Comparison of ENCODE assay signal across 11 cellular contexts in genomic region chr7:130988443-130988842, GRCh38.
DNase-seq lines count a peak whose midpoint lies in the region; ATAC-seq and TF ChIP-seq lines count a peak whose summit lies in the region.
"Had no signal": no experiment of that assay in that cellular context is flagged by ENCODE, and none has a peak within 500 bp of the region (broad histone marks: within the 10 kb centered on the region; RNA-seq: fewer than 3 reads in every experiment).

No MANE protein-coding gene starts in this region.

- BruUV-seq in IMR-90 (replicated peaks; lab: Mats Ljungman, UMichigan), result no TSS peak

- peak overlapping the region; percentile 45 for H2AK9ac ChIP-seq in IMR-90 (replicated peaks; ENCODE audit: low read depth, low read length, poor library complexity)

- H2AFZ ChIP-seq in IMR-90 (replicated peaks; ENCODE audit: low read length, poor library complexity), result peak overlapping the region; percentile 52

- no peaks in the 10 kb centered on the region for H3K27me3 Mint-ChIP-seq in CD4-positive, CD25-positive, alpha-beta regulatory T cell
- no peaks in the 10 kb centered on the region for H3K27me3 Mint-ChIP-seq in brain
- no peaks in the 10 kb centered on the region for H3K27me3 Mint-ChIP-seq in naive thymus-derived CD4-positive, alpha-beta T cell

- 0 out of 2 replicates have a peak overlapping the region, but pooled peaks have one; percentile 25 for H3K14ac ChIP-seq in IMR-90 (replicated peaks; ENCODE audit: low read depth, low read length)

- peaks cover 43 to 92% (median 56%) of the 10 kb centered on the region in 4 donors for H3K4me1 Mint-ChIP-seq in CD4-positive, CD25-positive, alpha-beta regulatory T cell
- peaks cover 34% of the 10 kb centered on the region for H3K4me1 Mint-ChIP-seq in brain
- peaks cover 28 to 78% (median 48%) of the 10 kb centered on the region in 7 donors for H3K4me1 Mint-ChIP-seq in naive thymus-derived CD4-positive, alpha-beta T cell

- no peak overlapping the region; the same call in 1 of the 2 replicates for H3K4me2 ChIP-seq in IMR-90 (ENCODE audit: low read depth, low read length)

- H2BK15ac ChIP-seq in IMR-90 (ENCODE audit: low read depth, low read length), result 0 out of 3 replicates have a peak overlapping the region, but pooled peaks have one; percentile 9

- H3K79me1 ChIP-seq in IMR-90 (ENCODE audit: low read depth in 1 of 2, low read length in 2 of 2), result peaks cover 26 to 63% of the 10 kb centered on the region in 2 experiments

- no peak overlapping the region; the same call in 1 of the 2 replicates for H2BK20ac ChIP-seq in IMR-90 (ENCODE audit: low read depth, low read length)

- no peaks in the 10 kb centered on the region for H3K27me3 ChIP-seq in CD4-positive, CD25-positive, alpha-beta regulatory T cell (ENCODE audit: control insufficient read depth, insufficient read depth, low read length)
- H3K27me3 ChIP-seq in IMR-90 (ENCODE audit: control insufficient read depth, insufficient read depth, low read length), result no peaks in the 10 kb centered on the region
- H3K27me3 ChIP-seq in naive thymus-derived CD4-positive, alpha-beta T cell (ENCODE audit: control insufficient read depth in 2 of 2, insufficient read depth in 2 of 2, low read length in 2 of 2), result no peaks in the 10 kb centered on the region

- H3K4ac ChIP-seq in IMR-90 (ENCODE audit: low read depth, low read length), result peak overlapping the region; percentile 7; the same call in 1 of the 2 replicates

- H3K4me3 Mint-ChIP-seq in CD4-positive, CD25-positive, alpha-beta regulatory T cell, result peak overlapping the region; percentile 55 to 82 (median 66)
- H3K4me3 Mint-ChIP-seq in brain, result peak overlapping the region in 1 of 5 experiments; percentile 17
- peak overlapping the region; percentile 5 to 59 (median 32) for H3K4me3 Mint-ChIP-seq in naive thymus-derived CD4-positive, alpha-beta T cell

- peaks cover 93% of the 10 kb centered on the region for H3K4me1 ChIP-seq in CD4-positive, CD25-positive, alpha-beta regulatory T cell (ENCODE audit: control insufficient read depth, insufficient read depth, low read length, poor library complexity, severe bottlenecking)
- H3K4me1 ChIP-seq in IMR-90 (ENCODE audit: control insufficient read depth, insufficient read depth, low read length), result peaks cover 4% of the 10 kb centered on the region
- peaks cover 69 to 72% of the 10 kb centered on the region in 2 donors for H3K4me1 ChIP-seq in naive thymus-derived CD4-positive, alpha-beta T cell (ENCODE audit: control insufficient read depth in 2 of 2, insufficient read depth in 2 of 2, low read length in 2 of 2)

- peaks cover 17% of the 10 kb centered on the region for H3K9me1 ChIP-seq in IMR-90 (ENCODE audit: insufficient read depth, low read length)

- TF ChIP-seq POLR2A in IMR-90 (IDR thresholded peaks at IDR 0.05; ENCODE audit: low read depth, low read length), result no peak

- peak overlapping the region; percentile 0; the same call in 1 of the 2 replicates for H2BK120ac ChIP-seq in IMR-90 (ENCODE audit: low read depth, low read length)

- POLR2A ChIA-PET in IMR-90 (lab: Charles Lee; ENCODE audit: unreplicated experiment), result interaction anchor here (1.0 kb wide), 1 partner anchor 76 kb away, joined by 5 read pairs; no protein-coding TSS in a partner anchor
- POLR2A ChIA-PET in naive thymus-derived CD4-positive, alpha-beta T cell (lab: Charles Lee), result interaction anchor here (0.6 to 0.8 kb wide), 3 partner anchors 12 to 76 kb away, joined by 3 to 5 read pairs (median 3); no protein-coding TSS in a partner anchor

- peak in 2 of 3 donors; percentile 46 to 50 for DNase-seq in CD4-positive, CD25-positive, alpha-beta regulatory T cell
- DNase-seq in IMR-90 (peak; percentile 57), GM19238 (ENCODE audit: insufficient read length, low spot score) (no peak), Right ventricle myocardium superior (no peak)
- DNase-seq in naive thymus-derived CD4-positive, alpha-beta T cell, result peak in 5 of 9 donors; percentile 30 to 65 (median 52)
- DNase-seq: GDM1, NCI-H1930, occipital lobe had no signal

- H3K18ac ChIP-seq in IMR-90 (ENCODE audit: low read depth, low read length), result 0 out of 2 replicates have a peak overlapping the region, but pooled peaks have one; percentile 3

- H4K8ac ChIP-seq in IMR-90 (ENCODE audit: low read depth in 2 of 2, low read length in 2 of 2), result no peak overlapping the region

- peak overlapping the region; percentile 43 for H3K4me3 ChIP-seq in CD4-positive, CD25-positive, alpha-beta regulatory T cell (ENCODE audit: low read depth, low read length)
- H3K4me3 ChIP-seq in IMR-90 (ENCODE audit: insufficient read depth, low read depth, low read length), result no peak overlapping the region
- no peak overlapping the region for H3K4me3 ChIP-seq in naive thymus-derived CD4-positive, alpha-beta T cell (ENCODE audit: low read length)

- peaks cover 16% of the 10 kb centered on the region for H3K36me3 Mint-ChIP-seq in CD4-positive, CD25-positive, alpha-beta regulatory T cell
- no peaks in the 10 kb centered on the region for H3K36me3 Mint-ChIP-seq in brain
- H3K36me3 Mint-ChIP-seq in naive thymus-derived CD4-positive, alpha-beta T cell, result peaks cover 0 to 16% (median 0%) of the 10 kb centered on the region in 5 donors

- H3K9ac ChIP-seq in IMR-90 (ENCODE audit: low read depth, low read length), result no peak overlapping the region

- TF ChIP-seq RAD21 in IMR-90 (IDR thresholded peaks at IDR 0.05; ENCODE audit: low read length), result no peak

- H3K56ac ChIP-seq in IMR-90 (ENCODE audit: extremely low read depth, insufficient read depth, low read length), result no peak overlapping the region

- H3K9me3 Mint-ChIP-seq in CD4-positive, CD25-positive, alpha-beta regulatory T cell, result no peaks in the 10 kb centered on the region
- no peaks in the 10 kb centered on the region for H3K9me3 Mint-ChIP-seq in brain
- peaks cover 0 to 3% (median 0%) of the 10 kb centered on the region in 11 donors for H3K9me3 Mint-ChIP-seq in naive thymus-derived CD4-positive, alpha-beta T cell

- WGBS in IMR-90 (ENCODE audit: extremely low coverage in 2 of 2, insufficient read length in 1 of 2), 2 experiments, result no CpG with 5 or more reads among the region's 5 CpGs

- in situ Hi-C loops in IMR-90 (cut with MboI; ENCODE audit: low sequenced_read_pairs), result no loop called here

- dilution Hi-C loops in IMR-90 (cut with HindIII; ENCODE audit: low sequenced_read_pairs, unreplicated experiment), result no loop called here

- H3K9me3 ChIP-seq in CD4-positive, CD25-positive, alpha-beta regulatory T cell (ENCODE audit: control insufficient read depth in 2 of 2, low read length in 2 of 2), result no peaks in the 10 kb centered on the region
- no peaks in the 10 kb centered on the region for H3K9me3 ChIP-seq in IMR-90 (ENCODE audit: control insufficient read depth, insufficient read depth, low read length)
- no peaks in the 10 kb centered on the region for H3K9me3 ChIP-seq in naive thymus-derived CD4-positive, alpha-beta T cell (ENCODE audit: control insufficient read depth in 2 of 3, low read length in 3 of 3)

- peak overlapping the region; percentile 80 to 96 (median 91) for H3K27ac Mint-ChIP-seq in CD4-positive, CD25-positive, alpha-beta regulatory T cell
- H3K27ac Mint-ChIP-seq in brain, result peak overlapping the region; percentile 5 to 65 (median 23)
- peak overlapping the region in 7 of 9 donors; percentile 86 to 94 (median 91) for H3K27ac Mint-ChIP-seq in naive thymus-derived CD4-positive, alpha-beta T cell

- no peak overlapping the region for H4K91ac ChIP-seq in IMR-90 (ENCODE audit: insufficient read depth, low read depth, low read length)

- no peak overlapping the region for H4K5ac ChIP-seq in IMR-90 (ENCODE audit: low read depth, low read length)

- H3K23ac ChIP-seq in IMR-90 (ENCODE audit: low read depth, low read length), result peak overlapping the region; percentile 66; the same call in 1 of the 2 replicates

- intact Hi-C loops in IMR-90 (cut with micrococcal nuclease), result no loop called here
- intact Hi-C loops in naive thymus-derived CD4-positive, alpha-beta T cell (cut with micrococcal nuclease), result loop anchor here in 1 of 2 donors (1.0 kb wide), 1 partner anchor 9 kb away; no protein-coding TSS in a partner anchor
- intact Hi-C loops in Right ventricle myocardium superior (cut with DNase I), result no loop called here

- peak; percentile 9 to 42 for ATAC-seq in CD4-positive, CD25-positive, alpha-beta regulatory T cell (ENCODE audit: low read depth in 2 of 2)
- ATAC-seq in IMR-90 (ENCODE audit: low read depth) (peak; percentile 70), GM18517 (IDR thresholded peaks at IDR 0.05; ENCODE audit: unreplicated experiment) (no peak), esophagus mucosa (no peak), Right ventricle myocardium superior (ENCODE audit: poor library complexity) (no peak)
- ATAC-seq in naive thymus-derived CD4-positive, alpha-beta T cell, result peak; percentile 63

- peak overlapping the region; percentile 85 for H3K27ac ChIP-seq in CD4-positive, CD25-positive, alpha-beta regulatory T cell (ENCODE audit: insufficient read depth, low read length, poor library complexity, severe bottlenecking)
- no peak overlapping the region for H3K27ac ChIP-seq in IMR-90 (ENCODE audit: insufficient read depth, low read length)
- peak overlapping the region; percentile 65 for H3K27ac ChIP-seq in naive thymus-derived CD4-positive, alpha-beta T cell (ENCODE audit: low read depth, low read length)

- H2BK5ac ChIP-seq in IMR-90 (ENCODE audit: low read depth, low read length, poor library complexity, severe bottlenecking), result peak overlapping the region; percentile 34

- 0 out of 2 replicates have a peak overlapping the region, but pooled peaks have one; percentile 11 for H2AK5ac ChIP-seq in IMR-90 (ENCODE audit: low read depth, low read length)

- CTCF ChIA-PET in IMR-90 (lab: Yijun Ruan, JAX), result interaction anchor here (0.6 to 1.3 kb wide), 2 partner anchors 26 to 91 kb away, joined by 3 to 4 read pairs; no protein-coding TSS in a partner anchor
- CTCF ChIA-PET in naive thymus-derived CD4-positive, alpha-beta T cell (lab: Charles Lee), result interaction anchor here (1.8 to 1.9 kb wide), 2 partner anchors 52 to 91 kb away, joined by 6 to 9 read pairs; no protein-coding TSS in a partner anchor

- H3K36me3 ChIP-seq in CD4-positive, CD25-positive, alpha-beta regulatory T cell (ENCODE audit: control insufficient read depth, insufficient read depth, low read length), result peaks cover 37% of the 10 kb centered on the region
- H3K36me3 ChIP-seq in IMR-90 (ENCODE audit: control insufficient read depth, insufficient read depth, low read length), result peaks cover 5% of the 10 kb centered on the region
- peaks cover 0 to 8% (median 0%) of the 10 kb centered on the region in 3 experiments for H3K36me3 ChIP-seq in naive thymus-derived CD4-positive, alpha-beta T cell (ENCODE audit: control insufficient read depth in 2 of 3, insufficient read depth in 3 of 3, low read length in 3 of 3)

- no peak for TF ChIP-seq CTCF in IMR-90 (conservative IDR thresholded peaks at IDR 0.05; ENCODE audit: low read depth, low read length)
- TF ChIP-seq CTCF in brain (conservative IDR thresholded peaks at IDR 0.05), result no peak

- peaks cover 22% of the 10 kb centered on the region for H4K20me1 ChIP-seq in IMR-90 (ENCODE audit: insufficient read depth, low read length)

TF ChIP-seq in IMR-90, 13 proteins besides CTCF, POLR2A, EP300 and RAD21 (continues in another document):
- no peak for TF ChIP-seq RFX5 (IDR thresholded peaks at IDR 0.05; ENCODE audit: low read depth, low read length)

Comparison
In these comparisons a context has a peak if more than half of its experiments do, and no peak if none do; other contexts are left out.
1. ATAC-seq: peak in CD4-positive, CD25-positive, alpha-beta regulatory T cell (2 of 2), IMR-90 (single experiment) and naive thymus-derived CD4-positive, alpha-beta T cell (single experiment); none in GM18517 (single experiment), esophagus mucosa (single experiment) and Right ventricle myocardium superior (single experiment).
2. DNase-seq: peak in CD4-positive, CD25-positive, alpha-beta regulatory T cell (2 of 3), IMR-90 (single experiment) and naive thymus-derived CD4-positive, alpha-beta T cell (5 of 9); none in GM19238 (single experiment) and Right ventricle myocardium superior (single experiment).
3. H3K27ac Mint-ChIP-seq: peak in every context shown above with its lines; median percentile 91 in CD4-positive, CD25-positive, alpha-beta regulatory T cell; 91 in naive thymus-derived CD4-positive, alpha-beta T cell; 23 in brain.